1 cellular context compared by ENCODE assay signal in genomic region chr1:26306290-26307221, GRCh38.
TF ChIP-seq lines count a peak whose summit lies in the region.

UBXN11 (minus strand) TSS chr1:26306636; CDS start chr1:26302883, 3,753 bp downstream.

TF ChIP-seq in IMR-90, 13 proteins besides CTCF, POLR2A, EP300 and RAD21 (continued from another document):
- peak; percentile 90 for TF ChIP-seq MXI1 (IDR thresholded peaks at IDR 0.05; ENCODE audit: borderline replicate concordance, low read depth, low read length)
- 0 out of 2 replicates have a peak, but pooled peaks have one; percentile 22 for TF ChIP-seq MAZ (IDR thresholded peaks at IDR 0.05; ENCODE audit: borderline replicate concordance, low read depth, low read length)
- no peak for TF ChIP-seq CHD1 (IDR thresholded peaks at IDR 0.05; ENCODE audit: low read depth, low read length)
- no peak for TF ChIP-seq CEBPB (IDR thresholded peaks at IDR 0.05; ENCODE audit: low read depth, low read length)
- no peak for TF ChIP-seq RFX5 (IDR thresholded peaks at IDR 0.05; ENCODE audit: low read depth, low read length)
